In the genomic region with DNA sequence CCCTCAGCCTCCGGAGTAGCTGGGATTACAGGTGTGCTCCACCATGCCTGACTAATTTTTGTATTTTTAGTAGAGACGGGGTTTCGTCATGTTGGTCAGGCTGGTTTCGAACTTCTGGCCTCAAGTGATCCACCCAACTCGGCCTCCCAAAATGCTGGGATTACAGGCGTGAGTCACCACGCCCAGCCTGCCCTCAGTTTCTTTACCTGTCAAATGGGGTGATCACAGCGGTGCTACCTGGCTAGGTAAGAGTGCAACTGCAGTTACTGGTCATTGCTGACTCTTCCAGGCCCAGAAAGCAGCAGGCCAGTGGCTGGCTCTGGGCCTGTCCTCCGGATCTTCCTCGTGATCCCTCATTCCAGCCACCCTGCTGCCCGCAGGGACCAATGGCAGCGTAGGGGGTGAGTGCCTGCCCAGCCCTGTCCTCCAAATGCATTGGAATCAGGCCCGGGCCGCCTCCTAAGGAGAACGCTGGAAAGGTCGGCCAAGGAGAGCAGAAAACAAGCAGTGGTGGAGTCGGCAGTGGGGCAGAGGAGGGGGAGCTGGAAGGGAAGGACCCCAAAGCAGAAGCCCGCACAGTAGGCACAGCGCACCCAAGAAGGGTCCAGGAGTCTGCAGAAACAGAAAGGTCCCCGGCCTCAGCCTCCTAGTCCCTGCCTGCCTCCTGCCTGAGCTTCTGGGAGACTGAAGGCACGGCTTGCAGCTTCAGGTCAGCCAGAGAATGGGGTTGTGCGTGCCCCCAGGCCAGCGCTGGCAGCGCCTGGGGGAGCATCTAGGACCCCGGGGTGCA, we compare ENCODE assay signal across 10 cellular contexts. TPM values are rescaled to one million over a fixed set of nuclear protein-coding genes. Genes with fewer than 3 reads are reported as not detected.
DNase-seq lines count a peak whose midpoint lies in the region; ATAC-seq and TF ChIP-seq lines count a peak whose summit lies in the region.
"Had no signal": no experiment of that assay in that cellular context is flagged by ENCODE, and none has a peak within 500 bp of the region (broad histone marks: within the 10 kb centered on the region; RNA-seq: fewer than 3 reads in every experiment).

No MANE protein-coding gene starts in this region.

- 71% methylated on average over 25 of the region's 25 CpGs for WGBS in mesenchymal stem cell
- 66 to 90% methylated on average over 10 to 20 of the region's 25 CpGs for WGBS in upper lobe of left lung, 2 donors

- H3K4me3 ChIP-seq in coronary artery: peak overlapping the region; percentile 84
- peak overlapping the region in 1 of 2 experiments; percentile 77 for H3K4me3 ChIP-seq in mesenchymal stem cell (ENCODE audit: insufficient read depth in 1 of 2, low read depth in 1 of 2, low read length in 2 of 2)
- H3K4me3 ChIP-seq in upper lobe of left lung: peak overlapping the region in 3 of 4 donors; percentile 91 to 98 (median 97)

- no peak overlapping the region for H2BK5ac ChIP-seq in mesenchymal stem cell (ENCODE audit: low read depth, low read length, poor library complexity, severe bottlenecking)

- peak overlapping the region in 1 of 2 experiments; percentile 83 for H2BK12ac ChIP-seq in mesenchymal stem cell (ENCODE audit: low read length in 2 of 2)

- no peaks in the 10 kb centered on the region for H3K27me3 Mint-ChIP-seq in activated T-cell treated with anti-CD3 and anti-CD28 coated beads, Interleukin-2, amount 50 U/mL, for 24 hours

- peak overlapping the region; percentile 80 for H3K4me3 Mint-ChIP-seq in activated T-cell treated with anti-CD3 and anti-CD28 coated beads, Interleukin-2, amount 50 U/mL, for 24 hours

- peak overlapping the region; percentile 87 for H3K9ac ChIP-seq in mesenchymal stem cell (ENCODE audit: low read length)

- peak overlapping the region; percentile 92 for H3K27ac Mint-ChIP-seq in activated T-cell treated with anti-CD3 and anti-CD28 coated beads, Interleukin-2, amount 50 U/mL, for 24 hours

- peak in 1 of 4 donors; percentile 55 for TF ChIP-seq POLR2A in upper lobe of left lung (IDR thresholded peaks at IDR 0.05)

- peak overlapping the region in 1 of 2 experiments; percentile 92 for H3K14ac ChIP-seq in mesenchymal stem cell (ENCODE audit: low read length in 2 of 2)

- peaks cover 32% of the 10 kb centered on the region for H3K4me1 Mint-ChIP-seq in activated T-cell treated with anti-CD3 and anti-CD28 coated beads, Interleukin-2, amount 50 U/mL, for 24 hours (ENCODE audit: low read depth)

- no peaks in the 10 kb centered on the region for H3K9me3 Mint-ChIP-seq in activated T-cell treated with anti-CD3 and anti-CD28 coated beads, Interleukin-2, amount 50 U/mL, for 24 hours

- peak overlapping the region; percentile 0 to 92 for H3K18ac ChIP-seq in mesenchymal stem cell (ENCODE audit: low read depth in 1 of 2, low read length in 2 of 2)

- no peak for TF ChIP-seq EP300 in upper lobe of left lung (IDR thresholded peaks at IDR 0.05)

- peak overlapping the region; percentile 83 for H2AFZ ChIP-seq in mesenchymal stem cell (ENCODE audit: low read depth, low read length)

- TF ChIP-seq CTCF in coronary artery (IDR thresholded peaks at IDR 0.05) (no peak), upper lobe of left lung (IDR thresholded peaks at IDR 0.05) (no peak)

- no peak overlapping the region for H2AK5ac ChIP-seq in mesenchymal stem cell (ENCODE audit: low read length, severe bottlenecking)

- H3K9me3 ChIP-seq in mesenchymal stem cell (ENCODE audit: control insufficient read depth, low read length) (no peaks in the 10 kb centered on the region), upper lobe of left lung (no peaks in the 10 kb centered on the region)
- H3K9me3 ChIP-seq: SJSA1 had no signal

- H3K27ac ChIP-seq in coronary artery (peak overlapping the region; percentile 84 to 97), mesenchymal stem cell (ENCODE audit: low read length, poor library complexity, severe bottlenecking) (no peak overlapping the region), upper lobe of left lung (peak overlapping the region; percentile 70 to 90 (median 86))

- DNase-seq in activated T-cell treated with anti-CD3 and anti-CD28 coated beads, Interleukin-2, amount 50 U/mL, for 24 hours: no peak
- no peak for DNase-seq in activated T-cell treated with anti-CD3 and anti-CD28 coated beads, Interleukin-2, amount 50 U/mL, for 1 hour
- DNase-seq in coronary artery (ENCODE audit: low spot score) (peak; percentile 84), mesenchymal stem cell (no peak), upper lobe of left lung (peak; percentile 76 to 86), retina (no peak)
- no peak for DNase-seq in activated CD8-positive, alpha-beta memory T cell treated with anti-CD3 and anti-CD28 coated beads, Interleukin-2, amount 50 U/mL, for 4 hours
- no peak for DNase-seq in stimulated activated CD4-positive, alpha-beta T cell treated with anti-CD3 and anti-CD28 coated beads, Interleukin-1b, Interleukin-23, amount 100 ng/mL, for 48 hours

- H3K23ac ChIP-seq in mesenchymal stem cell (ENCODE audit: low read length in 2 of 2): peak overlapping the region in 1 of 2 experiments; percentile 61

- peak overlapping the region in 1 of 2 experiments; percentile 64 for H3K4ac ChIP-seq in mesenchymal stem cell (ENCODE audit: low read depth in 1 of 2, low read length in 2 of 2)

- H3K36me3 Mint-ChIP-seq in activated T-cell treated with anti-CD3 and anti-CD28 coated beads, Interleukin-2, amount 50 U/mL, for 24 hours (ENCODE audit: low read depth): no peaks in the 10 kb centered on the region

- ATAC-seq in upper lobe of left lung (ENCODE audit: low FRiP score in 2 of 2): peak in 1 of 2 donors; percentile 23

- peak overlapping the region; percentile 73 for H2BK15ac ChIP-seq in mesenchymal stem cell (ENCODE audit: low read depth, poor library complexity, severe bottlenecking)

- H3K4me2 ChIP-seq in mesenchymal stem cell (ENCODE audit: low read length, poor library complexity, severe bottlenecking): peak overlapping the region; percentile 84

- H3K36me3 ChIP-seq in mesenchymal stem cell (ENCODE audit: control insufficient read depth in 1 of 2, insufficient read depth in 2 of 2, low read depth in 1 of 2, low read length in 2 of 2): no peaks in the 10 kb centered on the region
- H3K36me3 ChIP-seq in upper lobe of left lung: no peaks in the 10 kb centered on the region
- H3K36me3 ChIP-seq: SJSA1 had no signal

- no peak overlapping the region for H2BK120ac ChIP-seq in mesenchymal stem cell (ENCODE audit: low read depth, low read length)

- peaks cover 22% of the 10 kb centered on the region for H3K4me1 ChIP-seq in mesenchymal stem cell (ENCODE audit: control insufficient read depth, insufficient read depth, low read depth, low read length)
- peaks cover 23 to 55% (median 31%) of the 10 kb centered on the region in 4 donors for H3K4me1 ChIP-seq in upper lobe of left lung

- H3K27me3 ChIP-seq in mesenchymal stem cell (ENCODE audit: control insufficient read depth in 1 of 2, insufficient read depth in 1 of 2, low read length in 2 of 2): peaks cover 0 to 8% of the 10 kb centered on the region in 2 experiments
- no peaks in the 10 kb centered on the region for H3K27me3 ChIP-seq in upper lobe of left lung
- H3K27me3 ChIP-seq: SJSA1 had no signal

- peaks cover 15% of the 10 kb centered on the region for H3K79me1 ChIP-seq in mesenchymal stem cell (replicated peaks; ENCODE audit: low read length, poor library complexity, severe bottlenecking)

- peak overlapping the region; percentile 52 for H4K91ac ChIP-seq in mesenchymal stem cell (ENCODE audit: low read length)

- H4K8ac ChIP-seq in mesenchymal stem cell (ENCODE audit: low read length): peak overlapping the region; percentile 73

RNA-seq across cellular contexts. Expression of a gene that starts 1.8 kb away (rescaled TPM):
- 8.3 TPM for polyA plus RNA-seq in mesenchymal stem cell (2013, experiment 1 of 2)
- 7.9 TPM for polyA plus RNA-seq in mesenchymal stem cell (2013, experiment 2 of 2)
- 10 to 100 TPM; 21.0 to 88.0 (median 30.8) TPM for total RNA-seq in upper lobe of left lung

RNA-seq across cellular contexts. Expression of a gene that starts 7.8 kb away (rescaled TPM):
- not detected for polyA plus RNA-seq in mesenchymal stem cell (2013, experiment 1 of 2)
- polyA plus RNA-seq in mesenchymal stem cell (2013, experiment 2 of 2): not detected
- total RNA-seq in upper lobe of left lung: not detected
- total RNA-seq: Daoy, SJSA1 had no signal

RNA-seq across cellular contexts. Expression of a gene that starts 20.0 kb away (rescaled TPM):
- polyA plus RNA-seq in mesenchymal stem cell (2013, experiment 1 of 2): 0.26 TPM
- 0.25 TPM for polyA plus RNA-seq in mesenchymal stem cell (2013, experiment 2 of 2)
- total RNA-seq in upper lobe of left lung: under 1 TPM in 1 of 6 donors, not detected in 5; 0.14 TPM
- total RNA-seq: Daoy, SJSA1 had no signal

RNA-seq across cellular contexts. Expression of a gene that starts 43.0 kb away (rescaled TPM):
- polyA plus RNA-seq in mesenchymal stem cell (2013, experiment 1 of 2): 128 TPM
- 128 TPM for polyA plus RNA-seq in mesenchymal stem cell (2013, experiment 2 of 2)
- 100 to 1,000 TPM in 3 of 6 donors, 10 to 100 TPM in 3; 50.6 to 117 (median 99.7) TPM for total RNA-seq in upper lobe of left lung

RNA-seq across cellular contexts. Expression of a gene that starts 48.6 kb away (rescaled TPM):
- polyA plus RNA-seq in mesenchymal stem cell (2013, experiment 1 of 2): 69.3 TPM
- 64.2 TPM for polyA plus RNA-seq in mesenchymal stem cell (2013, experiment 2 of 2)
- total RNA-seq in upper lobe of left lung: 10 to 100 TPM; 25.1 to 55.2 (median 49.1) TPM

Comparison
In these comparisons a context has a peak if more than half of its experiments do, and no peak if none do; other contexts are left out.
1. DNase-seq: peak in coronary artery (single experiment) and upper lobe of left lung (2 of 2); none in activated T-cell treated with anti-CD3 and anti-CD28 coated beads, Interleukin-2, amount 50 U/mL, for 24 hours (single experiment), activated T-cell treated with anti-CD3 and anti-CD28 coated beads, Interleukin-2, amount 50 U/mL, for 1 hour (single experiment), mesenchymal stem cell (single experiment), activated CD8-positive, alpha-beta memory T cell treated with anti-CD3 and anti-CD28 coated beads, Interleukin-2, amount 50 U/mL, for 4 hours (single experiment), retina (single experiment) and stimulated activated CD4-positive, alpha-beta T cell treated with anti-CD3 and anti-CD28 coated beads, Interleukin-1b, Interleukin-23, amount 100 ng/mL, for 48 hours (single experiment).